In genomic region chr1:112395261-112395831, GRCh38 we compare ENCODE assay signal across 8 cellular contexts. TPM values are rescaled to one million over a fixed set of nuclear protein-coding genes. Genes with fewer than 3 reads are reported as not detected.
DNase-seq lines count a peak whose midpoint lies in the region; ATAC-seq and TF ChIP-seq lines count a peak whose summit lies in the region.

No MANE protein-coding gene starts in this region.

- H3K4me3 ChIP-seq in GM06990 (replicated peaks; ENCODE audit: low read depth, low read length): peak overlapping the region; percentile 98
- H3K4me3 ChIP-seq in RWPE2 (ENCODE audit: severe bottlenecking): peak overlapping the region; percentile 50
- H3K4me3 ChIP-seq in fibroblast of mammary gland (ENCODE audit: control insufficient read depth, low read depth, low read length): peak overlapping the region; percentile 99

- peaks cover 43% of the 10 kb centered on the region for H3K4me1 ChIP-seq in RWPE2 (ENCODE audit: insufficient read depth, poor library complexity, severe bottlenecking)

- H3K9me3 ChIP-seq in RWPE2 (ENCODE audit: severe bottlenecking): no peaks in the 10 kb centered on the region

- ATAC-seq in RWPE2 (ENCODE audit: low read depth): no peak
- ATAC-seq in GM18858 (IDR thresholded peaks at IDR 0.05; ENCODE audit: unreplicated experiment): no peak
- ATAC-seq in HG02870 (IDR thresholded peaks at IDR 0.05; ENCODE audit: unreplicated experiment): no peak

- H3K27me3 ChIP-seq in GM06990 (replicated peaks; ENCODE audit: control insufficient read depth, insufficient read depth, low read length) (no peaks in the 10 kb centered on the region), RWPE2 (ENCODE audit: insufficient read depth, poor library complexity, severe bottlenecking) (no peaks in the 10 kb centered on the region)

- peak overlapping the region; percentile 98 for H3K27ac ChIP-seq in RWPE2 (ENCODE audit: poor library complexity, severe bottlenecking)

- TF ChIP-seq CTCF in GM06990 (IDR thresholded peaks at IDR 0.05; ENCODE audit: insufficient read depth, low read length, poor library complexity, severe bottlenecking) (no peak), RWPE2 (IDR thresholded peaks at IDR 0.05; ENCODE audit: poor library complexity, severe bottlenecking) (no peak), fibroblast of mammary gland (conservative IDR thresholded peaks at IDR 0.05; ENCODE audit: control insufficient read depth, insufficient read depth, low read depth, low read length) (no peak)

- H3K36me3 ChIP-seq in GM06990 (ENCODE audit: control insufficient read depth, insufficient read depth, low read length) (no peaks in the 10 kb centered on the region), RWPE2 (ENCODE audit: low read depth) (no peaks in the 10 kb centered on the region)

- DNase-seq in GM06990 (ENCODE audit: extremely low read depth, insufficient read length) (no peak), RWPE2 (ENCODE audit: low spot score) (no peak), fibroblast of mammary gland (ENCODE audit: low read depth) (no peak), renal cortical epithelial cell (ENCODE audit: low read depth) (peak; percentile 84), NCI-H446 treated with DMSO at 0.1 percent for 48 hours (lab: John Stamatoyannopoulos, UW) (no peak), NCI-H1436 (lab: John Stamatoyannopoulos, UW) (no peak)

RNA-seq across cellular contexts. Expression of gene CTTNBP2NL, which starts 0.7 kb away (rescaled TPM):
- 24.0 and 83.8 TPM in 2 replicates for total RNA-seq in renal cortical epithelial cell
